9 cellular contexts compared by ENCODE assay signal in the genomic region with DNA sequence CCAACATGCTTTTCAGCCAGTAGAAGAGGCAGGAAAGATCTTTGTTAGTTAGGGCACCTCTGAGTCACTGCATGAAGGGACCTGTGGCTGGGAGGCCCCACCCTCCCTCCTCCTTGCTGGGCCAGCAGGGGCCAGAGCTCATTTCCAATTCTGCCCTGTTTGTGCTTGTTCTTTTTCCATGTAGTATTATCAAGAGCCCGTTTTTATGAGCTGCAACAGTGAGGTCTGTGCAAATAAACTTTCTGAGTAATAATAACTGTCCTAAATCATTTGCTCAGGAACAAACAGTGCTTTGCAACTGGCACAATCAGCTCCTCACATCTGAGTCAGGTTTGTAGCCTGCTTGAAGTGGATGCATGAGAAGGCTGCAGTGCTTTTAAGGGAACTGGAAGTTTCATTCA.
DNase-seq lines count a peak whose midpoint lies in the region; ATAC-seq and TF ChIP-seq lines count a peak whose summit lies in the region.
"Had no signal": no experiment of that assay in that cellular context is flagged by ENCODE, and none has a peak within 500 bp of the region (broad histone marks: within the 10 kb centered on the region; RNA-seq: fewer than 3 reads in every experiment).

No MANE protein-coding gene starts in this region.

- H3K4me1 Mint-ChIP-seq in activated CD4-positive, alpha-beta memory T cell treated with anti-CD3 and anti-CD28 coated beads, Interleukin-2, amount 10 ng/mL, durations not matched to agents 7 days and 5 days = peaks cover 77% of the 10 kb centered on the region

- POLR2A ChIA-PET in activated CD4-positive, alpha-beta memory T cell treated with anti-CD3 and anti-CD28 coated beads, Interleukin-2, amount 10 ng/mL, durations not matched to agents 7 days and 5 days (lab: Charles Lee) = interaction anchor here (0.7 to 2.4 kb wide), 25 partner anchors 12 to 128 kb away, joined by 3 to 19 read pairs (median 5); a partner anchor contains a TSS

- no peaks in the 10 kb centered on the region for H3K27me3 Mint-ChIP-seq in activated CD4-positive, alpha-beta memory T cell treated with anti-CD3 and anti-CD28 coated beads, Interleukin-2, amount 10 ng/mL, durations not matched to agents 7 days and 5 days

- peak overlapping the region; percentile 85 for H3K27ac Mint-ChIP-seq in activated CD4-positive, alpha-beta memory T cell treated with anti-CD3 and anti-CD28 coated beads, Interleukin-2, amount 10 ng/mL, durations not matched to agents 7 days and 5 days

- no peaks in the 10 kb centered on the region for H3K9me3 Mint-ChIP-seq in activated CD4-positive, alpha-beta memory T cell treated with anti-CD3 and anti-CD28 coated beads, Interleukin-2, amount 10 ng/mL, durations not matched to agents 7 days and 5 days
- H3K9me3 Mint-ChIP-seq: neural crest cell had no signal

- CTCF ChIA-PET in activated CD4-positive, alpha-beta memory T cell treated with anti-CD3 and anti-CD28 coated beads, Interleukin-2, amount 10 ng/mL, durations not matched to agents 7 days and 5 days (lab: Charles Lee) = interaction anchor here (0.8 to 3.0 kb wide), 16 partner anchors 10 to 233 kb away, joined by 3 to 17 read pairs (median 4); no protein-coding TSS in a partner anchor

- H3K4me3 ChIP-seq in fibroblast of the aortic adventitia (ENCODE audit: low read depth, low read length) = no peak overlapping the region

- H3K4me3 Mint-ChIP-seq in activated CD4-positive, alpha-beta memory T cell treated with anti-CD3 and anti-CD28 coated beads, Interleukin-2, amount 10 ng/mL, durations not matched to agents 7 days and 5 days = no peak overlapping the region
- H3K4me3 Mint-ChIP-seq: neural crest cell had no signal

- TF ChIP-seq CTCF in fibroblast of the aortic adventitia (IDR thresholded peaks at IDR 0.05; ENCODE audit: insufficient read depth, low read length) = no peak

- ATAC-seq in GM21529 (IDR thresholded peaks at IDR 0.05; ENCODE audit: unreplicated experiment) (no peak), GM21737 (IDR thresholded peaks at IDR 0.05; ENCODE audit: unreplicated experiment) (no peak)

- peak; percentile 21 for DNase-seq in NK-92 treated with Interleukin-12 subunit alpha and Interleukin-12 subunit beta, amount 100 ng/mL, for 24 hours (lab: John Stamatoyannopoulos, UW)
- DNase-seq in NK-92 (lab: John Stamatoyannopoulos, UW; ENCODE audit: unreplicated experiment) (no peak), fibroblast of the aortic adventitia (ENCODE audit: low read depth) (peak; percentile 24), midbrain (lab: John Stamatoyannopoulos, UW) (no peak)
- DNase-seq in activated CD4-positive, alpha-beta memory T cell treated with anti-CD3 and anti-CD28 coated beads, Interleukin-2, amount 10 ng/mL, durations not matched to agents 7 days and 5 days = peak; percentile 69
- peak; percentile 4 to 18 for DNase-seq in stimulated activated CD8-positive, alpha-beta memory T cell treated with anti-CD3 and anti-CD28 coated beads, Interleukin-2, amount 100 ng/mL, for 1 hour (ENCODE audit: low read depth in 2 of 2)

- H3K36me3 Mint-ChIP-seq in activated CD4-positive, alpha-beta memory T cell treated with anti-CD3 and anti-CD28 coated beads, Interleukin-2, amount 10 ng/mL, durations not matched to agents 7 days and 5 days (ENCODE audit: low read depth) = peaks cover 11% of the 10 kb centered on the region

Comparison
In these comparisons a context has a peak if more than half of its experiments do, and no peak if none do; other contexts are left out.
1. DNase-seq: peak in NK-92 treated with Interleukin-12 subunit alpha and Interleukin-12 subunit beta, amount 100 ng/mL, for 24 hours (single experiment), activated CD4-positive, alpha-beta memory T cell treated with anti-CD3 and anti-CD28 coated beads, Interleukin-2, amount 10 ng/mL, durations not matched to agents 7 days and 5 days (single experiment), fibroblast of the aortic adventitia (single experiment) and stimulated activated CD8-positive, alpha-beta memory T cell treated with anti-CD3 and anti-CD28 coated beads, Interleukin-2, amount 100 ng/mL, for 1 hour (2 of 2); none in NK-92 (single experiment) and midbrain (single experiment).